Comparison of ENCODE assay signal across 10 cellular contexts in the genomic region with DNA sequence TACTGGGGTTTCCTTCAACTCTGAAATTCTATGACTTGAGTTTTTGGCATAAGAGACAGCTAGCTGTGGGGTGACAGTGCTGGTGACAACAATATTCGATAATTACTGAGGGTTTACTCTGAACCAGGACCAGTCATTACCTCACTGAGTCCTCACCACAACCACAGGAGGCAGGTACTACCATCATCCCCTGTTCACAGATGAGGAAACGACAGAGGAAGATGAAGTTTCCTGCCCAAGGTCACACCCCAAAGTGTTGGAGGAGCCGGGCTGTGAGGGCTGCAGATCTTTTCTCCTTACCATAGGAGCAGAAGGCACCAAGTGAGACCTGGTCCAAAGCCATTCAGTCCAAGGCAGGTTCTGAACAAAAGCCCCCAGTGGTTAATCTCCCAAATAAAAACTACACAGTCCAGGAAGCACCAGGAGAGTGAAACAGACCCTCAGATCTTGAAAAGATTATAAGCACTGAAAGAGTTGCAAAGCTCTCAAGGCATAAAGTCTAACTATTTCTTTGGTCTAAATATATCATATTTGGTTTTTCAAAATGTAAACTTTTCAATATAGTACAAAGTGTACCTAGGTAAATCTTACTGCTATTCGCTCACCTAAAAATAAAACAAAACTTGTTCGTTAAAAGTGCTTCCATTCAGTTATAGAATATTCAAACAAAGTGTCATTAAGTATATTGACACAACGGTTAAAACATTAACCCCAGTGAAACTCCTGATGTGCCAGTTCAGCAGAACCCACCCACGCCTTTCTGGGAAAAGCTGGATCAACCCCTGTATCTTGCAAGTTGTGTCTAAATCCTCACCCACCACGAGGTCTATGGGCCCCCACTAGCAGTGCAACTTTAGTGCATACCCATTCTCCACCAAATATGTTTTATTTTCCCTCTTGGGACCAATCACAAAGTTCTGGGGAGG.
DNase-seq lines count a peak whose midpoint lies in the region; ATAC-seq and TF ChIP-seq lines count a peak whose summit lies in the region.
"Had no signal": no experiment of that assay in that cellular context is flagged by ENCODE, and none has a peak within 500 bp of the region (broad histone marks: within the 10 kb centered on the region; RNA-seq: fewer than 3 reads in every experiment).

No MANE protein-coding gene starts in this region.

- peak; percentile 21 for ATAC-seq in GM18505 (IDR thresholded peaks at IDR 0.05; ENCODE audit: unreplicated experiment)
- peak; percentile 23 for ATAC-seq in GM21367 (IDR thresholded peaks at IDR 0.05; ENCODE audit: unreplicated experiment)
- peak; percentile 76 to 93 (median 80) for ATAC-seq in right lobe of liver
- no peak for ATAC-seq in GM21529 (IDR thresholded peaks at IDR 0.05; ENCODE audit: unreplicated experiment)

- TF ChIP-seq CTCF in right lobe of liver (IDR thresholded peaks at IDR 0.05) (no peak), esophagus muscularis mucosa (IDR thresholded peaks at IDR 0.05) (no peak)

- no peaks in the 10 kb centered on the region for H3K36me3 ChIP-seq in right lobe of liver
- H3K36me3 ChIP-seq in esophagus muscularis mucosa = no peaks in the 10 kb centered on the region

- H3K4me3 ChIP-seq in right lobe of liver (peak overlapping the region in 1 of 3 donors; percentile 15), esophagus muscularis mucosa (no peak overlapping the region)

- H3K4me1 ChIP-seq in right lobe of liver (peaks cover 0 to 30% (median 9%) of the 10 kb centered on the region in 4 donors), esophagus muscularis mucosa (peaks cover 0 to 10% (median 8%) of the 10 kb centered on the region in 4 donors)

- WGBS in right lobe of liver (ENCODE audit: insufficient coverage, low coverage, low lambda C conversion rate, missing lambda C conversion rate) = 22% methylated on average over 8 of the region's 8 CpGs
- WGBS in esophagus muscularis mucosa = 81% methylated on average over 8 of the region's 8 CpGs

- intact Hi-C loops in right lobe of liver (cut with DNase I) = loop anchor here in 1 of 2 donors (10.0 kb wide), 1 partner anchor 55 kb away; no protein-coding TSS in a partner anchor
- intact Hi-C loops in esophagus muscularis mucosa (cut with DNase I) = no loop called here

- H3K27ac ChIP-seq in right lobe of liver (peak overlapping the region; percentile 31 to 65 (median 54)), esophagus muscularis mucosa (replicated peaks in 1 of 4) (no peak overlapping the region)

- H3K27me3 ChIP-seq in right lobe of liver (no peaks in the 10 kb centered on the region), esophagus muscularis mucosa (no peaks in the 10 kb centered on the region)

- TF ChIP-seq POLR2A in GM18505 (IDR thresholded peaks at IDR 0.05; ENCODE audit: borderline replicate concordance, extremely low read depth, insufficient read depth, insufficient read length) (no peak), right lobe of liver (IDR thresholded peaks at IDR 0.05) (no peak), esophagus muscularis mucosa (IDR thresholded peaks at IDR 0.05; ENCODE audit: low read depth) (no peak)

- DNase-seq in HuH-7 (ENCODE audit: low spot score) (peak; percentile 28), right lobe of liver (peak in 2 of 3 donors; percentile 48 to 65), esophagus muscularis mucosa (ENCODE audit: extremely low spot score) (no peak), NCI-H2029 treated with DMSO at 0.1 percent for 48 hours (lab: John Stamatoyannopoulos, UW) (no peak), DMS153 (lab: John Stamatoyannopoulos, UW) (no peak)
- DNase-seq: NCI-H2171 treated with DMSO at 0.1 percent for 48 hours; stimulated activated CD4-positive, alpha-beta T cell treated with anti-CD3 and anti-CD28 coated beads, Interleukin-2, amount 100 ng/mL, for 48 hours had no signal

- H3K9me3 ChIP-seq in right lobe of liver (no peaks in the 10 kb centered on the region), esophagus muscularis mucosa (no peaks in the 10 kb centered on the region)

- TF ChIP-seq EP300 in esophagus muscularis mucosa (IDR thresholded peaks at IDR 0.05) = no peak

Comparison
In these comparisons a context has a peak if more than half of its experiments do, and no peak if none do; other contexts are left out.
1. DNase-seq: peak in HuH-7 (single experiment) and right lobe of liver (2 of 3); none in esophagus muscularis mucosa (single experiment), NCI-H2029 treated with DMSO at 0.1 percent for 48 hours (single experiment) and DMS153 (single experiment).
2. H3K27ac ChIP-seq: peak in right lobe of liver (3 of 3); none in esophagus muscularis mucosa (0 of 4).